In the genomic region with DNA sequence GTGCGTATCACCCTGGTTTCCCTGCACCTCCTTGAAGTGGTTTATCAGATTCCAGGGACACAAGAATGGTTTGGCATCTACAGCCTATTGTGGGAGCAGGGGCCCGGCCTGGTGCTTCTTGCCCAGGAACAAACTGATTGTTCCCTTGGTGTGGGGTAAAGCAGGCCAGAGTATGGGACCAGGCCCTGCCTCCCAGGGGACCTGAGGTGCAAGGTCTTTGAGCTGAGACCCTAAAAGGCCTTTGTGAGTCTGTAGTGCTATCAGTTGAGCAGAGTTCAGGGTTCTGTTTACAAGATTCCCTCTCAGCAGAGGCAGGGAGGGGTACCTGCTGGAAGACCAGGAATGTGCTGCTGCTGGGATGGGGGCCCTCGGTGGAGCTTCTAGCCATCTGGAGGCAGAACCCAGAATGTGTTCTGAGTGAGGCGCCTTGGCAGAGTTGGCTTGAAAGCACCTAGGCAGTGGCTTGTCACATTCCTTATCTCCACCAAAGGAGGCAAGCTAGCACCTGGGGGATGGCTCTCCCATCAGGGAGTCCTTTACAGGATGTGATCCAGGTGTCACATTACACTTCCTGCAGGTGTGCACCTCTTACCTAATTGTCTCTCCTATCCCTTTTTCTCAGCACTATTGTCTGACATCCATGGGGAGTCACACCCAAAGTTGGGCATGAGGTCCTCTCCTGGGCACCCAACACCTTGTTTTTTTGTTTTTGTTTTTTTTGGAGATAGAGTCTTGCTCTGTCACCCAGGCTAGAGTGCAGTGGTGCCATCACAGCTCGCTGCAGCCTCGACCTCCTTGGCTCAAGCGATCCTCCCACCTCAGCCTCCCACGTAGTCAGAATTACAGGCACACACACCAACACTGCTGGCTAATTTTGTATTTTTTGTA, we compare ENCODE assay signal across 11 cellular contexts. TPM values are rescaled to one million over a fixed set of nuclear protein-coding genes. Genes with fewer than 3 reads are reported as not detected.
DNase-seq lines count a peak whose midpoint lies in the region; ATAC-seq and TF ChIP-seq lines count a peak whose summit lies in the region.
"Had no signal": no experiment of that assay in that cellular context is flagged by ENCODE, and none has a peak within 500 bp of the region (broad histone marks: within the 10 kb centered on the region; RNA-seq: fewer than 3 reads in every experiment).

No MANE protein-coding gene starts in this region.

- no peak overlapping the region for H3K4me3 ChIP-seq in breast epithelium
- no peak overlapping the region for H3K4me3 ChIP-seq in liver (ENCODE audit: low read depth in 1 of 3, low read length in 3 of 3)
- H3K4me3 ChIP-seq in vagina = no peak overlapping the region
- H3K4me3 ChIP-seq in WERI-Rb-1 (ENCODE audit: low read depth, low read length) = no peak overlapping the region
- H3K4me3 ChIP-seq in Karpas-422 (ENCODE audit: low read length) = no peak overlapping the region
- H3K4me3 ChIP-seq: SK-N-MC had no signal

- 76% methylated on average over 8 of the region's 8 CpGs for WGBS in liver

- no peak for TF ChIP-seq POLR2A in breast epithelium (IDR thresholded peaks at IDR 0.05)
- TF ChIP-seq POLR2A in vagina (IDR thresholded peaks at IDR 0.05) = no peak

- H3K9ac ChIP-seq in liver (ENCODE audit: low read depth in 1 of 2, low read length in 2 of 2) (no peak overlapping the region), Karpas-422 (ENCODE audit: low read length) (no peak overlapping the region)

- H3K27me3 ChIP-seq in breast epithelium (no peaks in the 10 kb centered on the region), liver (ENCODE audit: control insufficient read depth in 4 of 4, insufficient read depth in 4 of 4, low read length in 3 of 4) (no peaks in the 10 kb centered on the region), vagina (no peaks in the 10 kb centered on the region), WERI-Rb-1 (ENCODE audit: insufficient read depth, low read depth, severe bottlenecking) (no peaks in the 10 kb centered on the region), Karpas-422 (ENCODE audit: low read length) (no peaks in the 10 kb centered on the region)

- peaks cover 25% of the 10 kb centered on the region; the same call in 1 of the 2 replicates for H4K20me1 ChIP-seq in Karpas-422 (ENCODE audit: insufficient read depth, low read depth, low read length)

- TF ChIP-seq RAD21 in liver (IDR thresholded peaks at IDR 0.05) = no peak

- intact Hi-C loops in Right ventricle myocardium superior (cut with DNase I) = no loop called here
- intact Hi-C loops in cardiac septum (cut with DNase I) = no loop called here
- intact Hi-C loops in breast epithelium (cut with DNase I; ENCODE audit: low total_unique reads) = no loop called here
- intact Hi-C loops in vagina (cut with DNase I) = no loop called here

- no peaks in the 10 kb centered on the region for H3K9me2 ChIP-seq in Karpas-422 (replicated peaks; ENCODE audit: insufficient read depth, low read length)

- H3K4me1 ChIP-seq in breast epithelium (peaks cover 4 to 35% of the 10 kb centered on the region in 2 donors), liver (ENCODE audit: control insufficient read depth in 4 of 4, insufficient read depth in 4 of 4, low read length in 3 of 4) (peaks cover 27 to 72% (median 61%) of the 10 kb centered on the region in 4 donors), vagina (peaks cover 83% of the 10 kb centered on the region), Karpas-422 (ENCODE audit: low read length) (peaks cover 9% of the 10 kb centered on the region; the same call in 1 of the 2 replicates)

- H2AFZ ChIP-seq in Karpas-422 (ENCODE audit: low read length) = no peak overlapping the region

- peak; percentile 11 for ATAC-seq in Right ventricle myocardium superior (ENCODE audit: poor library complexity)
- no peak for ATAC-seq in HG03521 (IDR thresholded peaks at IDR 0.05; ENCODE audit: unreplicated experiment)
- ATAC-seq: stimulated activated memory B cell treated with anti-CD40 and anti-IgM and Interleukin-4, amounts not matched to agents 10 μg/mL and 1 μg/mL and 100 μg/mL, for 72 hours had no signal

- TF ChIP-seq CTCF in breast epithelium (IDR thresholded peaks at IDR 0.05) = no peak
- TF ChIP-seq CTCF in liver (IDR thresholded peaks at IDR 0.05; ENCODE audit: low read depth, low read length, missing input control) = no peak
- TF ChIP-seq CTCF in vagina (IDR thresholded peaks at IDR 0.05) = no peak
- no peak for TF ChIP-seq CTCF in WERI-Rb-1 (IDR thresholded peaks at IDR 0.05; ENCODE audit: low read depth, low read length)

- H3K4me2 ChIP-seq in Karpas-422 (ENCODE audit: low read depth, low read length, poor library complexity, severe bottlenecking) = no peak overlapping the region

- H3K79me2 ChIP-seq in Karpas-422 (ENCODE audit: low read length) = no peaks in the 10 kb centered on the region

- H3K36me3 ChIP-seq in breast epithelium = no peaks in the 10 kb centered on the region
- H3K36me3 ChIP-seq in liver (ENCODE audit: control insufficient read depth in 4 of 4, insufficient read depth in 3 of 4, low read depth in 1 of 4, low read length in 3 of 4) = no peaks in the 10 kb centered on the region
- no peaks in the 10 kb centered on the region for H3K36me3 ChIP-seq in vagina
- no peaks in the 10 kb centered on the region for H3K36me3 ChIP-seq in WERI-Rb-1
- H3K36me3 ChIP-seq in Karpas-422 (ENCODE audit: insufficient read depth, low read length) = no peaks in the 10 kb centered on the region

- H3K9me3 ChIP-seq in breast epithelium = no peaks in the 10 kb centered on the region
- H3K9me3 ChIP-seq in liver (ENCODE audit: control insufficient read depth in 4 of 4, low read length in 3 of 4) = no peaks in the 10 kb centered on the region
- H3K9me3 ChIP-seq in vagina = no peaks in the 10 kb centered on the region
- no peaks in the 10 kb centered on the region for H3K9me3 ChIP-seq in WERI-Rb-1 (ENCODE audit: severe bottlenecking)
- H3K9me3 ChIP-seq in Karpas-422 (ENCODE audit: low read length) = no peaks in the 10 kb centered on the region

- DNase-seq in Right ventricle myocardium superior (no peak), cardiac septum (ENCODE audit: low spot score) (no peak), breast epithelium (ENCODE audit: low spot score in 2 of 2) (no peak), vagina (ENCODE audit: extremely low spot score in 2 of 2) (no peak), WERI-Rb-1 (no peak), Karpas-422 (no peak)
- DNase-seq: HFFc6 had no signal

- H3K27ac ChIP-seq in breast epithelium = peak overlapping the region; percentile 76 to 78
- H3K27ac ChIP-seq in liver (ENCODE audit: low read depth in 1 of 2, low read length in 2 of 2) = peak overlapping the region; percentile 68 to 75
- H3K27ac ChIP-seq in vagina = peak overlapping the region; percentile 61
- H3K27ac ChIP-seq in WERI-Rb-1 = no peak overlapping the region
- no peak overlapping the region for H3K27ac ChIP-seq in Karpas-422 (ENCODE audit: low read length)
- H3K27ac ChIP-seq: SK-N-MC had no signal

TF ChIP-seq in liver, 16 proteins besides CTCF, POLR2A, EP300 and RAD21:
- no peak for TF ChIP-seq EGR1 (IDR thresholded peaks at IDR 0.05; ENCODE audit: low read depth in 2 of 2)
- TF ChIP-seq HNF4A (conservative IDR thresholded peaks at IDR 0.05) = peak in 1 of 2 donors; percentile 32

RNA-seq across cellular contexts. Expression of gene FLNB, which starts 13.1 kb away (rescaled TPM):
- total RNA-seq in Right ventricle myocardium superior (30.0 TPM), cardiac septum (58.1 TPM), breast epithelium (100 to 1,000 TPM in 2 of 3 donors, 10 to 100 TPM in 1; 40.3 to 242 (median 164) TPM), liver (100 to 1,000 TPM in 1 of 2 donors, 10 to 100 TPM in 1; 53.8 to 124 TPM), vagina (147 TPM)
- polyA plus RNA-seq in liver = 10 to 100 TPM; 22.9 to 34.7 TPM
- 14.1 and 14.2 TPM in 2 replicates for total RNA-seq in Karpas-422 (2014; rRNA removed; shearing (Covaris generic); ENCODE audit: low replicate concordance)

Comparison
In these comparisons a context has a peak if more than half of its experiments do, and no peak if none do; other contexts are left out.
1. H3K27ac ChIP-seq: peak in breast epithelium (2 of 2), liver (2 of 2) and vagina (single experiment); none in WERI-Rb-1 (single experiment) and Karpas-422 (single experiment).